17 cellular contexts compared by ENCODE assay signal in the genomic region with DNA sequence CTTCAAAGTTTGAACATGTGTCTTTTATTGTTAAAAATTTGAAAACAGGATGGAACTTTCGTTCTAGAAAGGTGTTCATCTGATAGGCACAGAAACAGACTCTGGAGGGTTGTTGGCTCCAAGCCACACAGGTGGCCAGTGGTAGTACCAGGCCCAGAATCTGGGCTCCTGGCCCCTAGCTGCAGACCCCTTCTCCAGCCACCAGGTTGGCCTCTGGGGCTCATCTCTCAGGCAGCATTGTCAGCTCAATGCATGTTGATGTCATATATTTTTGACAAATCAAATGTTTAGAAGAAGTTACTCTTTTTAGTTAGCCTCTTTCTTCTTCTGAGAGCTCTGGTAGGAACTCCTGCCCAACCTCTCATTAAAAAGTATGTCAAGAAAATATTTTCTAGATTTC. TPM values are rescaled to one million over a fixed set of nuclear protein-coding genes. Genes with fewer than 3 reads are reported as not detected.
DNase-seq lines count a peak whose midpoint lies in the region; ATAC-seq and TF ChIP-seq lines count a peak whose summit lies in the region.
"Had no signal": no experiment of that assay in that cellular context is flagged by ENCODE, and none has a peak within 500 bp of the region (broad histone marks: within the 10 kb centered on the region; RNA-seq: fewer than 3 reads in every experiment).

No MANE protein-coding gene starts in this region.

- no peaks in the 10 kb centered on the region for H3K9me3 Mint-ChIP-seq in HFFc6
- H3K9me3 Mint-ChIP-seq in activated CD8-positive, alpha-beta T cell treated with anti-CD3 and anti-CD28 coated beads, Interleukin-2, amount 10 ng/mL, durations not matched to agents 7 days and 5 days (ENCODE audit: insufficient read depth) = no peaks in the 10 kb centered on the region
- H3K9me3 Mint-ChIP-seq: CD4-positive, CD25-positive, alpha-beta regulatory T cell had no signal

- H3K27me3 Mint-ChIP-seq in HFFc6 (ENCODE audit: insufficient read depth) = no peaks in the 10 kb centered on the region
- H3K27me3 Mint-ChIP-seq in activated CD8-positive, alpha-beta T cell treated with anti-CD3 and anti-CD28 coated beads, Interleukin-2, amount 10 ng/mL, durations not matched to agents 7 days and 5 days (ENCODE audit: low read depth) = peaks cover 4% of the 10 kb centered on the region

- H4K20me1 ChIP-seq in GM23248 (ENCODE audit: insufficient read depth) = no peaks in the 10 kb centered on the region
- H4K20me1 ChIP-seq in fibroblast of lung (ENCODE audit: control insufficient read depth, extremely low read depth, insufficient read depth, low read length) = no peaks in the 10 kb centered on the region
- H4K20me1 ChIP-seq: BLaER1 treated with 17β-estradiol and CSF1 and Interleukin-3, amounts not matched to agents 10 nM and 100 nM had no signal

- peaks cover 98% of the 10 kb centered on the region for H3K4me1 Mint-ChIP-seq in HFFc6 (ENCODE audit: low read depth)
- peaks cover 5% of the 10 kb centered on the region for H3K4me1 Mint-ChIP-seq in activated CD8-positive, alpha-beta T cell treated with anti-CD3 and anti-CD28 coated beads, Interleukin-2, amount 10 ng/mL, durations not matched to agents 7 days and 5 days (ENCODE audit: low read depth)
- H3K4me1 Mint-ChIP-seq: CD4-positive, CD25-positive, alpha-beta regulatory T cell had no signal

- peaks cover 89% of the 10 kb centered on the region for H3F3A ChIP-seq in GM23248 (ENCODE audit: insufficient read depth)

- no peaks in the 10 kb centered on the region for H3K27me3 ChIP-seq in GM23248 (replicated peaks; ENCODE audit: insufficient read depth)
- no peaks in the 10 kb centered on the region for H3K27me3 ChIP-seq in brain microvascular endothelial cell (replicated peaks)
- H3K27me3 ChIP-seq in fibroblast of lung (ENCODE audit: control insufficient read depth, insufficient read depth, low read length) = no peaks in the 10 kb centered on the region
- H3K27me3 ChIP-seq: BLaER1 treated with 17β-estradiol and CSF1 and Interleukin-3, amounts not matched to agents 10 nM and 100 nM had no signal

- peak overlapping the region; percentile 25 for H3K4me2 ChIP-seq in GM23248 (ENCODE audit: unreplicated experiment)
- H3K4me2 ChIP-seq in fibroblast of lung (ENCODE audit: extremely low read depth, insufficient read depth, low read length) = no peak overlapping the region

- H3K27ac ChIP-seq in GM23248 (peak overlapping the region; percentile 73), brain microvascular endothelial cell (no peak overlapping the region), fibroblast of lung (ENCODE audit: insufficient read depth, low read length) (peak overlapping the region; percentile 62)
- H3K27ac ChIP-seq: BLaER1 treated with 17β-estradiol and CSF1 and Interleukin-3, amounts not matched to agents 10 nM and 100 nM had no signal

- H3K36me3 ChIP-seq in GM23248 (ENCODE audit: low read depth) (peaks cover 29% of the 10 kb centered on the region), brain microvascular endothelial cell (replicated peaks) (no peaks in the 10 kb centered on the region), fibroblast of lung (ENCODE audit: control insufficient read depth, insufficient read depth, low read length) (peaks cover 4% of the 10 kb centered on the region)
- H3K36me3 ChIP-seq: BLaER1 treated with 17β-estradiol and CSF1 and Interleukin-3, amounts not matched to agents 10 nM and 100 nM had no signal

- no peaks in the 10 kb centered on the region for H3K9me2 ChIP-seq in GM23248 (ENCODE audit: insufficient read depth)

- peaks cover 82% of the 10 kb centered on the region for H3K4me1 ChIP-seq in GM23248 (ENCODE audit: insufficient read depth)
- peaks cover 37% of the 10 kb centered on the region for H3K4me1 ChIP-seq in fibroblast of lung (ENCODE audit: control insufficient read depth, extremely low read depth, insufficient read depth, low read length)

- H3K27ac Mint-ChIP-seq in HFFc6 = peak overlapping the region; percentile 83; the same call in 1 of the 2 replicates
- H3K27ac Mint-ChIP-seq in activated CD8-positive, alpha-beta T cell treated with anti-CD3 and anti-CD28 coated beads, Interleukin-2, amount 10 ng/mL, durations not matched to agents 7 days and 5 days = no peak overlapping the region
- H3K27ac Mint-ChIP-seq: CD4-positive, CD25-positive, alpha-beta regulatory T cell had no signal

- H3K9ac ChIP-seq in GM23248 (no peak overlapping the region), fibroblast of lung (ENCODE audit: insufficient read depth, low read length) (no peak overlapping the region)
- H3K9ac ChIP-seq: BLaER1 treated with 17β-estradiol and CSF1 and Interleukin-3, amounts not matched to agents 10 nM and 100 nM had no signal

- no peak overlapping the region for H3K4me3 Mint-ChIP-seq in HFFc6
- no peak overlapping the region for H3K4me3 Mint-ChIP-seq in activated CD8-positive, alpha-beta T cell treated with anti-CD3 and anti-CD28 coated beads, Interleukin-2, amount 10 ng/mL, durations not matched to agents 7 days and 5 days
- H3K4me3 Mint-ChIP-seq: CD4-positive, CD25-positive, alpha-beta regulatory T cell had no signal

- DNase-seq in GM23248 = no peak
- DNase-seq in HFFc6 = no peak
- DNase-seq in brain microvascular endothelial cell = no peak
- DNase-seq in fibroblast of lung (ENCODE audit: low read depth in 2 of 2) = no peak
- no peak for DNase-seq in activated CD8-positive, alpha-beta T cell treated with anti-CD3 and anti-CD28 coated beads, Interleukin-2, amount 10 ng/mL, durations not matched to agents 7 days and 5 days
- DNase-seq in SIG-M5 (lab: John Stamatoyannopoulos, UW) = no peak
- DNase-seq: ACHN; Calu3; CD4-positive, CD25-positive, alpha-beta regulatory T cell; DMS 273 treated with DMSO at 0.1 percent for 48 hours had no signal

- ATAC-seq in activated CD8-positive, alpha-beta T cell treated with anti-CD3 and anti-CD28 coated beads, Interleukin-2, amount 10 ng/mL, durations not matched to agents 7 days and 5 days = no peak
- no peak for ATAC-seq in HG02623 (IDR thresholded peaks at IDR 0.05; ENCODE audit: unreplicated experiment)
- ATAC-seq in GM21528 (IDR thresholded peaks at IDR 0.05; ENCODE audit: low FRiP score, unreplicated experiment) = no peak
- ATAC-seq: GM12878, K562 had no signal

- POLR2A ChIA-PET in activated CD8-positive, alpha-beta T cell treated with anti-CD3 and anti-CD28 coated beads, Interleukin-2, amount 10 ng/mL, durations not matched to agents 7 days and 5 days (lab: Charles Lee) = no interaction called here

- in situ Hi-C loops in GM23248 (cut with MboI) = no loop called here
- in situ Hi-C loops in brain microvascular endothelial cell (cut with HindIII; ENCODE audit: low pct_ligation_motif_present, low sequenced_read_pairs) = no loop called here

- H2AFZ ChIP-seq in GM23248 (no peak overlapping the region), fibroblast of lung (ENCODE audit: low read length) (no peak overlapping the region)

- H3K79me2 ChIP-seq in GM23248 (ENCODE audit: insufficient read depth) (no peaks in the 10 kb centered on the region), fibroblast of lung (ENCODE audit: control insufficient read depth, insufficient read depth, low read length) (no peaks in the 10 kb centered on the region)

- peak; percentile 33; the same call in 1 of the 2 replicates for TF ChIP-seq CTCF in HFFc6 (IDR thresholded peaks at IDR 0.05)
- peak; percentile 15 for TF ChIP-seq CTCF in brain microvascular endothelial cell (IDR thresholded peaks at IDR 0.05; ENCODE audit: low read depth, low read length, missing control alignments)
- no peak for TF ChIP-seq CTCF in fibroblast of lung (conservative IDR thresholded peaks at IDR 0.05 in 1 of 2, IDR thresholded peaks at IDR 0.05 in 1 of 2; ENCODE audit: low read depth in 1 of 2, low read length in 2 of 2)

- H3K9me3 ChIP-seq in GM23248 (ENCODE audit: low read depth) (no peaks in the 10 kb centered on the region), fibroblast of lung (ENCODE audit: control insufficient read depth, insufficient read depth, low read depth, low read length) (no peaks in the 10 kb centered on the region)
- H3K9me3 ChIP-seq: BLaER1 treated with 17β-estradiol and CSF1 and Interleukin-3, amounts not matched to agents 10 nM and 100 nM had no signal

- CTCF ChIA-PET in activated CD8-positive, alpha-beta T cell treated with anti-CD3 and anti-CD28 coated beads, Interleukin-2, amount 10 ng/mL, durations not matched to agents 7 days and 5 days (lab: Charles Lee) = interaction anchor here (1.0 kb wide), 1 partner anchor 186 kb away, joined by 3 read pairs; no protein-coding TSS in a partner anchor

- WGBS in GM23248 (ENCODE audit: low coverage in 1 of 2, low lambda C conversion rate in 2 of 2, missing lambda C conversion rate in 2 of 2), 2 experiments = 100% methylated on average over 1 of the region's 1 CpG

- H3K4me3 ChIP-seq in GM23248 = no peak overlapping the region
- no peak overlapping the region for H3K4me3 ChIP-seq in brain microvascular endothelial cell (ENCODE audit: low read depth, low read length)
- H3K4me3 ChIP-seq in fibroblast of lung (replicated peaks in 1 of 4; ENCODE audit: control extremely low read depth in 1 of 4, insufficient read depth in 1 of 4, low read depth in 3 of 4, low read length in 4 of 4) = no peak overlapping the region
- H3K4me3 ChIP-seq: BLaER1 treated with 17β-estradiol and CSF1 and Interleukin-3, amounts not matched to agents 10 nM and 100 nM; GM12878; K562 had no signal

- peaks cover 40% of the 10 kb centered on the region for H3K36me3 Mint-ChIP-seq in HFFc6 (ENCODE audit: low read depth)
- no peaks in the 10 kb centered on the region for H3K36me3 Mint-ChIP-seq in activated CD8-positive, alpha-beta T cell treated with anti-CD3 and anti-CD28 coated beads, Interleukin-2, amount 10 ng/mL, durations not matched to agents 7 days and 5 days (ENCODE audit: low read depth)
- H3K36me3 Mint-ChIP-seq: CD4-positive, CD25-positive, alpha-beta regulatory T cell had no signal

RNA-seq across cellular contexts. Expression of a gene that starts 34.5 kb away (rescaled TPM):
- total RNA-seq in GM23248 (2014; rRNA removed; shearing (Covaris generic)) = not detected in 2 replicates
- polyA plus RNA-seq in GM23248 (2016; fragmentation: Nextera tagmentation; extraction: Ambion mirVana) (0.16 and 0.27 TPM in 2 replicates), fibroblast of lung (0.73 and 1.1 TPM in 2 replicates)
- total RNA-seq in HFFc6 (2021; fragmentation: NEBNext Ultra II Directional; extraction: Animal tissue kit (Norgen Biotek cat#: 25700)) = under 1 TPM in 1 of 6 experiments, not detected in 5; 0.14 TPM
- total RNA-seq in fibroblast of lung = 0.33 TPM in 1 of 2 replicates, not detected in the other
- polyA plus RNA-seq in fibroblast of lung (2012) = 0.68 and 0.94 TPM in 2 replicates
- polyA minus RNA-seq in fibroblast of lung (ENCODE audit: low replicate concordance) = 2.0 TPM in 1 of 2 replicates, not detected in the other
- total RNA-seq in activated CD8-positive, alpha-beta T cell treated with anti-CD3 and anti-CD28 coated beads, Interleukin-2, amount 10 ng/mL, durations not matched to agents 7 days and 5 days = not detected
- total RNA-seq: A172, Calu3, Daoy, GM12878, K562 had no signal
- polyA plus RNA-seq: K562 had no signal

Comparison
In these comparisons a context has a peak if more than half of its experiments do, and no peak if none do; other contexts are left out.
1. CTCF ChIP-seq: peak in HFFc6 (single experiment) and brain microvascular endothelial cell (single experiment); none in fibroblast of lung (0 of 2).